ENCODE assay signal across 20 cellular contexts in genomic region chr11:14022821-14023220, GRCh38.
"Had no signal": no experiment of that assay in that cellular context is flagged by ENCODE, and none has a peak within 500 bp of the region (broad histone marks: within the 10 kb centered on the region; RNA-seq: fewer than 3 reads in every experiment).

No MANE protein-coding gene starts in this region.

- H3K9me3 ChIP-seq: ascending aorta, body of pancreas, MG63 had no signal

- H3K27me3 ChIP-seq: ascending aorta, body of pancreas, MG63 had no signal

- H3K36me3 ChIP-seq: ascending aorta, MG63 had no signal

- H3K27ac ChIP-seq: ascending aorta, body of pancreas had no signal

- ATAC-seq: activated CD8-positive, alpha-beta memory T cell treated with anti-CD3 and anti-CD28 coated beads, Interleukin-2, amount 10 ng/mL, durations not matched to agents 7 days and 5 days; body of pancreas had no signal

- H3K4me1 ChIP-seq: ascending aorta, body of pancreas had no signal

- DNase-seq: activated B cell treated with CpG ODN at 0.5 μM for 24 hours; activated CD4-positive, alpha-beta T cell treated with anti-CD3 and anti-CD28 coated beads for 1 hour; activated CD4-positive, alpha-beta T cell treated with anti-CD3 and anti-CD28 coated beads, Interleukin-2, amount 10 ng/mL, durations not matched to agents 24 days and 14 days; activated CD4-positive, alpha-beta T cell treated with anti-CD3 and anti-CD28 coated beads, Interleukin-2, amount 50 U/mL, for 48 hours; activated CD8-positive, alpha-beta memory T cell treated with anti-CD3 and anti-CD28 coated beads, Interleukin-2, amount 10 ng/mL, durations not matched to agents 7 days and 5 days; activated effector memory CD4-positive, alpha-beta T cell treated with Interleukin-2 at 50 U/mL for 16 hours; activated naive CD4-positive, alpha-beta T cell; activated T-cell treated with anti-CD3 and anti-CD28 coated beads, Interleukin-2, amount 50 U/mL, for 24 hours; body of pancreas; MG63; MV-4-11; NCI-H1092 treated with DMSO at 0.1 percent for 48 hours; NCI-H1417 treated with DMSO at 0.1 percent for 48 hours; NCI-H1694 treated with DMSO at 0.1 percent for 48 hours; NCI-H2171; NCI-H226; NCI-H526; NCI-H82; SHP77 treated with DMSO at 0.1 percent for 48 hours had no signal

- H3K4me3 ChIP-seq: ascending aorta, body of pancreas, MG63 had no signal
